ENCODE assay signal across 1 cellular context in genomic region chr6:28880894-28881780, GRCh38.
TF ChIP-seq lines count a peak whose summit lies in the region.

No MANE protein-coding gene starts in this region.

TF ChIP-seq in K562, 482 proteins besides CTCF, POLR2A, EP300 and RAD21 (continued from another document and continues in another):
- TF ChIP-seq USF2 (CRISPR knock-in tag; IDR thresholded peaks at IDR 0.05) (no peak), SAFB (IDR thresholded peaks at IDR 0.05; ENCODE audit: borderline replicate concordance, low read depth, low read length) (no peak), ZBED1 (IDR thresholded peaks at IDR 0.05) (no peak), MCM3 (IDR thresholded peaks at IDR 0.05) (no peak), EGR1 (conservative IDR thresholded peaks at IDR 0.05) (no peak), POU5F1 (IDR thresholded peaks at IDR 0.05; ENCODE audit: borderline replicate concordance, low read depth, low read length, partially characterized antibody) (no peak), MECOM (CRISPR knock-in tag; IDR thresholded peaks at IDR 0.05) (peak; percentile 24; the same call in 1 of the 2 replicates), BACH1 (tag; IDR thresholded peaks at IDR 0.05) (no peak), RBM25 (IDR thresholded peaks at IDR 0.05; ENCODE audit: low read depth, low read length, severe bottlenecking) (no peak), MCM7 (IDR thresholded peaks at IDR 0.05) (no peak), ZBTB17 (CRISPR knock-in tag; IDR thresholded peaks at IDR 0.05) (no peak), RBM15 (IDR thresholded peaks at IDR 0.05; ENCODE audit: insufficient read depth, low read length) (no peak), SMARCA4 (IDR thresholded peaks at IDR 0.05) (peak; percentile 39), HDAC3 (IDR thresholded peaks at IDR 0.05; ENCODE audit: borderline replicate concordance, partially characterized antibody) (peak; percentile 65), NR0B1 (IDR thresholded peaks at IDR 0.05; ENCODE audit: partially characterized antibody) (no peak), E2F3 (CRISPR knock-in tag; IDR thresholded peaks at IDR 0.05) (no peak), CSDE1 (IDR thresholded peaks at IDR 0.05) (peak in 1 of 2 experiments; percentile 84; a peak in 2 of 4 replicates), ARNT (IDR thresholded peaks at IDR 0.05) (peak; percentile 93 to 98), SIN3B (IDR thresholded peaks at IDR 0.05; ENCODE audit: low read depth) (no peak), SNAPC5 (CRISPR knock-in tag; IDR thresholded peaks at IDR 0.05) (no peak), PTRF (tag; IDR thresholded peaks at IDR 0.05) (no peak), ZNF77 (CRISPR knock-in tag; IDR thresholded peaks at IDR 0.05) (no peak), THAP7 (CRISPR knock-in tag; IDR thresholded peaks at IDR 0.05) (no peak), NFE2 (IDR thresholded peaks at IDR 0.05; ENCODE audit: low read depth) (no peak), MLLT1 (IDR thresholded peaks at IDR 0.05) (peak; percentile 8 to 55; a peak in 1 of 4 replicates), CBX8 (IDR thresholded peaks at IDR 0.05; ENCODE audit: borderline replicate concordance, extremely low read depth, low read depth, low read length, poor library complexity, severe bottlenecking) (no peak), DIDO1 (tag; IDR thresholded peaks at IDR 0.05; ENCODE audit: low read depth) (no peak), TCF7 (IDR thresholded peaks at IDR 0.05; ENCODE audit: borderline replicate concordance) (no peak), ZBTB33 (CRISPR knock-in tag; IDR thresholded peaks at IDR 0.05) (peak; percentile 56; the same call in 1 of the 2 replicates), ZNF134 (CRISPR knock-in tag; conservative IDR thresholded peaks at IDR 0.05) (no peak), MXD1 (CRISPR knock-in tag; IDR thresholded peaks at IDR 0.05; ENCODE audit: borderline replicate concordance, poor library complexity, severe bottlenecking) (no peak), POLR2H (tag; IDR thresholded peaks at IDR 0.05; ENCODE audit: low read depth) (peak; percentile 100), FOXM1 (IDR thresholded peaks at IDR 0.05; ENCODE audit: low read depth) (peak; percentile 57; the same call in 1 of the 2 replicates), FOXM1 (CRISPR knock-in tag; IDR thresholded peaks at IDR 0.05; ENCODE audit: low read depth) (no peak), NFIX (CRISPR knock-in tag; IDR thresholded peaks at IDR 0.05; ENCODE audit: low read depth) (no peak), LEF1 (IDR thresholded peaks at IDR 0.05) (peak; percentile 52; the same call in 1 of the 2 replicates), MITF (IDR thresholded peaks at IDR 0.05) (no peak), RHOXF2B (CRISPR knock-in tag; conservative IDR thresholded peaks at IDR 0.05) (no peak), THRA (IDR thresholded peaks at IDR 0.05) (no peak), DEAF1 (CRISPR knock-in tag; IDR thresholded peaks at IDR 0.05) (no peak), MAZ (CRISPR knock-in tag; conservative IDR thresholded peaks at IDR 0.05 in 1 of 2, IDR thresholded peaks at IDR 0.05 in 1 of 2) (peak in 1 of 2 experiments; percentile 86; a peak in 3 of 4 replicates), SIX5 (IDR thresholded peaks at IDR 0.05; ENCODE audit: borderline replicate concordance in 1 of 2, insufficient read depth in 1 of 2, low read depth in 1 of 2, low read length in 2 of 2) (no peak), KDM2B (CRISPR knock-in tag; IDR thresholded peaks at IDR 0.05) (0 out of 2 replicates have a peak, but pooled peaks have one; percentile 39), ARID2 (IDR thresholded peaks at IDR 0.05) (no peak), TAL1 (IDR thresholded peaks at IDR 0.05) (0 out of 2 replicates have a peak, but pooled peaks have one; percentile 8), ETV5 (CRISPR knock-in tag; IDR thresholded peaks at IDR 0.05; ENCODE audit: low read depth) (peak; percentile 78), PBX2 (CRISPR knock-in tag; IDR thresholded peaks at IDR 0.05; ENCODE audit: low read depth) (no peak), PBX2 (tag; conservative IDR thresholded peaks at IDR 0.05; ENCODE audit: low read depth) (peak; percentile 87), ZNF445 (CRISPR knock-in tag; IDR thresholded peaks at IDR 0.05; ENCODE audit: low read depth) (no peak), RBFOX2 (IDR thresholded peaks at IDR 0.05; ENCODE audit: low read depth, low read length) (no peak)
